Comparison of ENCODE assay signal across 12 cellular contexts in genomic region chrX:9578083-9578779, GRCh38.
"Had no signal": no experiment of that assay in that cellular context is flagged by ENCODE, and none has a peak within 500 bp of the region (broad histone marks: within the 10 kb centered on the region; RNA-seq: fewer than 3 reads in every experiment).

No MANE protein-coding gene starts in this region.

- DNase-seq: activated CD4-positive, alpha-beta T cell treated with anti-CD3 and anti-CD28 coated beads, Interleukin-2, amount 50 U/mL, for 48 hours; activated CD4-positive, CD25-positive, alpha-beta regulatory T cell treated with anti-CD3 and anti-CD28 coated beads, Interleukin-2, amount 50 U/mL, for 72 hours; activated CD8-positive, alpha-beta memory T cell treated with anti-CD3 and anti-CD28 coated beads, Interleukin-2, amount 10 ng/mL, durations not matched to agents 7 days and 5 days; activated gamma-delta T cell; activated naive CD8-positive, alpha-beta T cell treated with anti-CD3 and anti-CD28 coated beads for 36 hours; activated T-cell treated with anti-CD3 and anti-CD28 coated beads, Interleukin-2, amount 50 U/mL, for 24 hours; central memory CD4-positive, alpha-beta T cell; left lung; retina; SJCRH30; transverse colon had no signal

- H3K9me3 ChIP-seq: left lung, SJCRH30, transverse colon had no signal

- H3K4me1 ChIP-seq: left lung had no signal

- H3K36me3 ChIP-seq: left lung, SJCRH30, transverse colon had no signal

- H3K27me3 ChIP-seq: SJCRH30, transverse colon had no signal

- H3K4me3 ChIP-seq: left lung, SJCRH30, skin epidermis, transverse colon had no signal

- H3K27ac ChIP-seq: left lung, SJCRH30, skin epidermis, transverse colon had no signal
